ENCODE assay signal across 8 cellular contexts in the genomic region with DNA sequence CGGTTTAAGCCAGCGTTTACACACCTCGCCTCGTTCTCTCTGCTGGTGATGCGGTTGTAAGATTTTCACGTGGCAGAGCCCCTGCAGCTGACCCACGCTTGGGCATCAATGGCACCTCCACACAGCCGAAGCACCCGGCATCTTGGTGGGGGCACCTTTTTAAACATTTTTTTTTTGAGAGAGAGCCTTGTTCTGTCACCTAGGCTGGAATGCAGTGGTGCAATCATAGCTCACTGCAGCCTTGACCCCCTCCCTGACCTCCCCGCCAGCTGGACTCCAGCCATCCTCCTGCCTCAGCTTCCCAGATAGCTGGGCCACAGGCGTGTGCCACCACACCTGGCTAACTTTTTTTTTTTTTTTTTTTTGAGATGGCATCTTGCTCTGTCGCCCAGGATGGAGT.
"Had no signal": no experiment of that assay in that cellular context is flagged by ENCODE, and none has a peak within 500 bp of the region (broad histone marks: within the 10 kb centered on the region; RNA-seq: fewer than 3 reads in every experiment).

No MANE protein-coding gene starts in this region.

- H3K27ac Mint-ChIP-seq: GM23338, H9, HFFc6 had no signal

- H3K27ac ChIP-seq: HL-60 had no signal

- H3K4me3 ChIP-seq: GM23338, K562 had no signal

- H3K4me2 ChIP-seq: GM23338 had no signal

- H2AFZ ChIP-seq: GM23338 had no signal

- H3K4me3 Mint-ChIP-seq: GM23338, H9, HFFc6 had no signal

- H3K4me1 Mint-ChIP-seq: GM23338 had no signal

- H3K9me3 Mint-ChIP-seq: GM23338, H9, HFFc6 had no signal

- DNase-seq: H9, HCEC 1CT, HFFc6, IMR-90, KG1 had no signal

- ATAC-seq: GM23338, K562 had no signal
